8 cellular contexts compared by ENCODE assay signal in the genomic region with DNA sequence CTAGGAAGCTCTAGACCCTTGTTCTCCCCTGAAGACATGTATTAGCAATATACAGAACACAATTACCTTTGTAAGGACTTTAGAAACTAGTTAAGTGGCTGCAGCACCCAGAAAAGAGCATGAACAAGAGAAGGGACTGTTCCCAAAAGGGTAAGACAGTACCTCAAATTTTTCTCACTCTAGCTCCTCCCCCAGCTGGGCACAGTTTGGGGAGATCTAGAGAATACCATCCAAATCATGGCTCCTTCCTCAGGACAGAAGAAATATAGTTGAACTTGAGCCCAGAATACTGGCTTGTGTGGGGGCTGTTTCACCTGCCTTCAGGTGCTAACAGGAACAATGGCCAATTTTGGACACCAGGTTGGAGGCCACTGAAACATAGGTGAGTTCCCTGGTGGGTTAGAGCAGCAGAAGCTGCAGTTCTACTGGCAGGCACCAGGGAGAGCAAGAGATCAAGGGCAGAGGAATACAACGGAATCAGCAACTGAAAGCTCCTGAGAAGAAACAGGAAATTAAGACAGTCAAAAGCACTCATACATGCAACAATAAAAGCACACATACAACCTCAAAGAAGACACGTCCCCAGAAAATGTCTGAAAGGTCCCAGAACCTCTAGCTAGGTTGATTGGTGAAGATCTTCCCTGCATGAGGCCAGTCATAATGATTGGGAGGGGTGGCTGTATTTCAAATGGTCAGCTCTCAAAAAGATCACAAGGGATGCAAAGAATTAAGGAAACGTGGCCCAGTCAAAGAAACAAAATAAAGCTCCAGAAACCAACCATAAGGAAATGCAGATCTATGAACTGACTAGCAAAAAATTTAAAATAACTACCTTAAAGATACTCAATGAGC.
DNase-seq lines count a peak whose midpoint lies in the region; ATAC-seq, FAIRE-seq and TF ChIP-seq lines count a peak whose summit lies in the region.

No MANE protein-coding gene starts in this region.

- intact Hi-C loops in CD14-positive monocyte (cut with micrococcal nuclease), result no loop called here

- TF ChIP-seq CTCF in CD14-positive monocyte (IDR thresholded peaks at IDR 0.05) (peak; percentile 82), omental fat pad (IDR thresholded peaks at IDR 0.05) (peak in 1 of 3 donors; percentile 40)

- CTCF ChIA-PET in activated CD8-positive, alpha-beta memory T cell treated with anti-CD3 and anti-CD28 coated beads, Interleukin-2, amount 10 ng/mL, durations not matched to agents 7 days and 5 days (lab: Charles Lee), result interaction anchor here (0.6 to 1.8 kb wide), 33 partner anchors 10 to 770 kb away, joined by 3 to 11 read pairs (median 4); a partner anchor contains a TSS

- peak overlapping the region; percentile 38 to 74 for H3K4me3 Mint-ChIP-seq in CD14-positive monocyte
- peak overlapping the region; percentile 1 for H3K4me3 Mint-ChIP-seq in activated CD8-positive, alpha-beta memory T cell treated with anti-CD3 and anti-CD28 coated beads, Interleukin-2, amount 10 ng/mL, durations not matched to agents 7 days and 5 days

- ATAC-seq in GM18867 (IDR thresholded peaks at IDR 0.05; ENCODE audit: unreplicated experiment), result peak; percentile 99
- ATAC-seq in HG03064 (IDR thresholded peaks at IDR 0.05; ENCODE audit: low read depth, unreplicated experiment), result peak; percentile 94
- ATAC-seq in activated CD8-positive, alpha-beta memory T cell treated with anti-CD3 and anti-CD28 coated beads, Interleukin-2, amount 10 ng/mL, durations not matched to agents 7 days and 5 days, result peak; percentile 99
- ATAC-seq in esophagus mucosa, result peak; percentile 85
- peak; percentile 76 for ATAC-seq in omental fat pad (ENCODE audit: low FRiP score)

- peaks cover 0 to 3% (median 0%) of the 10 kb centered on the region in 7 donors for H3K9me3 Mint-ChIP-seq in CD14-positive monocyte
- no peaks in the 10 kb centered on the region for H3K9me3 Mint-ChIP-seq in activated CD8-positive, alpha-beta memory T cell treated with anti-CD3 and anti-CD28 coated beads, Interleukin-2, amount 10 ng/mL, durations not matched to agents 7 days and 5 days (ENCODE audit: low read depth)

- H3K27me3 Mint-ChIP-seq in CD14-positive monocyte (ENCODE audit: low read depth in 3 of 3), result peaks cover 0 to 4% (median 1%) of the 10 kb centered on the region in 3 donors
- H3K27me3 Mint-ChIP-seq in activated CD8-positive, alpha-beta memory T cell treated with anti-CD3 and anti-CD28 coated beads, Interleukin-2, amount 10 ng/mL, durations not matched to agents 7 days and 5 days, result peaks cover 22% of the 10 kb centered on the region

- DNase-seq in CD14-positive monocyte (ENCODE audit: low spot score) (peak; percentile 46), NOMO-1 treated with dmso at 0.1 percent for 144 hours (lab: John Stamatoyannopoulos, UW; ENCODE audit: unreplicated experiment) (peak; percentile 71), omental fat pad (ENCODE audit: low spot score) (peak; percentile 26), urothelium cell line (ENCODE audit: low spot score) (peak; percentile 77)
- peak; percentile 76 for DNase-seq in activated CD8-positive, alpha-beta memory T cell treated with anti-CD3 and anti-CD28 coated beads, Interleukin-2, amount 10 ng/mL, durations not matched to agents 7 days and 5 days

- H3K36me3 Mint-ChIP-seq in CD14-positive monocyte, result no peaks in the 10 kb centered on the region
- H3K36me3 Mint-ChIP-seq in activated CD8-positive, alpha-beta memory T cell treated with anti-CD3 and anti-CD28 coated beads, Interleukin-2, amount 10 ng/mL, durations not matched to agents 7 days and 5 days, result peaks cover 4% of the 10 kb centered on the region

- H3K27ac Mint-ChIP-seq in CD14-positive monocyte, result peak overlapping the region in 2 of 7 donors; percentile 39 to 67
- H3K27ac Mint-ChIP-seq in activated CD8-positive, alpha-beta memory T cell treated with anti-CD3 and anti-CD28 coated beads, Interleukin-2, amount 10 ng/mL, durations not matched to agents 7 days and 5 days, result peak overlapping the region; percentile 58

- peaks cover 13% of the 10 kb centered on the region for H3K4me1 Mint-ChIP-seq in CD14-positive monocyte
- H3K4me1 Mint-ChIP-seq in activated CD8-positive, alpha-beta memory T cell treated with anti-CD3 and anti-CD28 coated beads, Interleukin-2, amount 10 ng/mL, durations not matched to agents 7 days and 5 days, result peaks cover 11% of the 10 kb centered on the region

- no peak for FAIRE-seq in urothelium cell line (lab: Jason Lieb, UNC)

Comparison
In these comparisons a context has a peak if more than half of its experiments do, and no peak if none do; other contexts are left out.
1. Peak in every context shown above with its lines: DNase-seq and ATAC-seq.
2. DNase-seq: peak in every context shown above with its lines; median percentile 77 in urothelium cell line; 76 in activated CD8-positive, alpha-beta memory T cell treated with anti-CD3 and anti-CD28 coated beads, Interleukin-2, amount 10 ng/mL, durations not matched to agents 7 days and 5 days; 71 in NOMO-1 treated with dmso at 0.1 percent for 144 hours; 46 in CD14-positive monocyte; 26 in omental fat pad.